In genomic region chr6:17116090-17116387, GRCh38 we compare ENCODE assay signal across 22 cellular contexts. TPM values are rescaled to one million over a fixed set of nuclear protein-coding genes. Genes with fewer than 3 reads are reported as not detected.
DNase-seq lines count a peak whose midpoint lies in the region; ATAC-seq and TF ChIP-seq lines count a peak whose summit lies in the region.
"Had no signal": no experiment of that assay in that cellular context is flagged by ENCODE, and none has a peak within 500 bp of the region (broad histone marks: within the 10 kb centered on the region; RNA-seq: fewer than 3 reads in every experiment).

No MANE protein-coding gene starts in this region.

- POLR2A ChIA-PET in SK-N-SH (lab: Yijun Ruan, JAX) = no interaction called here
- POLR2A ChIA-PET in activated CD8-positive, alpha-beta T cell treated with anti-CD3 and anti-CD28 coated beads, Interleukin-2, amount 10 ng/mL, durations not matched to agents 7 days and 5 days (lab: Charles Lee) = no interaction called here

- no peaks in the 10 kb centered on the region for H3K36me3 Mint-ChIP-seq in activated CD8-positive, alpha-beta T cell treated with anti-CD3 and anti-CD28 coated beads, Interleukin-2, amount 10 ng/mL, durations not matched to agents 7 days and 5 days (ENCODE audit: low read depth)
- H3K36me3 Mint-ChIP-seq: activated naive CD8-positive, alpha-beta T cell treated with anti-CD3 and anti-CD28 coated beads, Interleukin-2, amount 10 ng/mL, durations not matched to agents 7 days and 5 days; WTC11 had no signal

- H3K4me3 ChIP-seq in SK-N-SH (ENCODE audit: low read depth in 2 of 2, low read length in 1 of 2) (no peak overlapping the region), RWPE2 (ENCODE audit: severe bottlenecking) (no peak overlapping the region), smooth muscle cell (no peak overlapping the region)
- H3K4me3 ChIP-seq: left ventricle myocardium inferior, spleen had no signal

- TF ChIP-seq EP300 in SK-N-SH (IDR thresholded peaks at IDR 0.05; ENCODE audit: borderline replicate concordance in 1 of 2, low read depth in 1 of 2, low read length in 1 of 2) = no peak

- no peak overlapping the region for H3K4me2 ChIP-seq in SK-N-SH
- peak overlapping the region; percentile 47 for H3K4me2 ChIP-seq in smooth muscle cell

- H3K79me2 ChIP-seq in SK-N-SH (ENCODE audit: insufficient read depth) (no peaks in the 10 kb centered on the region), smooth muscle cell (ENCODE audit: low read depth) (no peaks in the 10 kb centered on the region)

- no peak for TF ChIP-seq RAD21 in SK-N-SH (IDR thresholded peaks at IDR 0.05; ENCODE audit: low read length)

- no peak; the same call in 2 of the 3 replicates for ATAC-seq in SK-N-SH treated with all-trans-retinoic acid at 6 μM for 48 hours
- ATAC-seq in RWPE2 (ENCODE audit: low read depth) = no peak; the same call in 2 of the 3 replicates
- no peak for ATAC-seq in activated CD8-positive, alpha-beta T cell treated with anti-CD3 and anti-CD28 coated beads, Interleukin-2, amount 10 ng/mL, durations not matched to agents 7 days and 5 days
- ATAC-seq in HG03108 (IDR thresholded peaks at IDR 0.05; ENCODE audit: unreplicated experiment) = no peak
- ATAC-seq: stimulated activated naive CD8-positive, alpha-beta T cell treated with anti-CD3 and anti-CD28 coated beads, Interleukin-15, Interleukin-2, amounts not matched to agents 100 U/mL and 50 U/mL, for 24 hours; WTC11 had no signal

- H3F3A ChIP-seq in SK-N-SH (replicated peaks; ENCODE audit: insufficient read depth) = no peaks in the 10 kb centered on the region
- H3F3A ChIP-seq in smooth muscle cell (ENCODE audit: low read depth) = no peaks in the 10 kb centered on the region

- H3K4me1 ChIP-seq in SK-N-SH (ENCODE audit: control insufficient read depth in 1 of 2, insufficient read depth in 2 of 2, low read depth in 1 of 2, low read length in 1 of 2) (peaks cover 0 to 14% of the 10 kb centered on the region in 2 experiments; a peak in 3 of 4 replicates), RWPE2 (ENCODE audit: insufficient read depth, poor library complexity, severe bottlenecking) (peaks cover 15% of the 10 kb centered on the region), smooth muscle cell (ENCODE audit: low read depth) (peaks cover 9% of the 10 kb centered on the region)
- H3K4me1 ChIP-seq: spleen had no signal

- H3K27me3 Mint-ChIP-seq in activated CD8-positive, alpha-beta T cell treated with anti-CD3 and anti-CD28 coated beads, Interleukin-2, amount 10 ng/mL, durations not matched to agents 7 days and 5 days (ENCODE audit: low read depth) = no peaks in the 10 kb centered on the region

- CTCF ChIA-PET in SK-N-SH (lab: Yijun Ruan, JAX) = no interaction called here
- CTCF ChIA-PET in activated CD8-positive, alpha-beta T cell treated with anti-CD3 and anti-CD28 coated beads, Interleukin-2, amount 10 ng/mL, durations not matched to agents 7 days and 5 days (lab: Charles Lee) = no interaction called here

- no peak overlapping the region for H3K4me3 Mint-ChIP-seq in activated CD8-positive, alpha-beta T cell treated with anti-CD3 and anti-CD28 coated beads, Interleukin-2, amount 10 ng/mL, durations not matched to agents 7 days and 5 days
- H3K4me3 Mint-ChIP-seq: activated naive CD8-positive, alpha-beta T cell treated with anti-CD3 and anti-CD28 coated beads, Interleukin-2, amount 10 ng/mL, durations not matched to agents 7 days and 5 days; WTC11 had no signal

- DNase-seq in SK-N-SH (no peak), RWPE2 (ENCODE audit: low spot score) (no peak), islet precursor cell (peak; percentile 61), smooth muscle cell (lab: John Stamatoyannopoulos, UW; ENCODE audit: unreplicated experiment) (no peak), NK-92 (lab: John Stamatoyannopoulos, UW; ENCODE audit: unreplicated experiment) (no peak)
- DNase-seq in activated CD8-positive, alpha-beta T cell treated with anti-CD3 and anti-CD28 coated beads, Interleukin-2, amount 10 ng/mL, durations not matched to agents 7 days and 5 days = no peak
- DNase-seq: 8988T; activated CD4-positive, alpha-beta T cell treated with anti-CD3 and anti-CD28 coated beads, Interleukin-2, amount 50 U/mL, for 4 hours; activated effector memory CD4-positive, alpha-beta T cell treated with Interleukin-2 at 50 U/mL for 16 hours; activated naive CD8-positive, alpha-beta T cell treated with anti-CD3 and anti-CD28 coated beads, Interleukin-2, amount 10 ng/mL, durations not matched to agents 7 days and 5 days; glutamatergic neuron; Karpas-422; left ventricle myocardium inferior; NCI-H1048; NCI-H187 treated with DMSO at 0.1 percent for 48 hours; spleen; stimulated activated CD4-positive, alpha-beta T cell treated with anti-CD3 and anti-CD28 coated beads, Interleukin-4, amount 100 ng/mL, for 1 hour; stimulated activated naive CD8-positive, alpha-beta T cell treated with anti-CD3 and anti-CD28 coated beads, Interleukin-15, Interleukin-2, amounts not matched to agents 100 U/mL and 50 U/mL, for 24 hours had no signal

- H4K20me1 ChIP-seq in SK-N-SH (ENCODE audit: insufficient read depth) = no peaks in the 10 kb centered on the region
- no peaks in the 10 kb centered on the region for H4K20me1 ChIP-seq in smooth muscle cell (ENCODE audit: low read depth)

- H3K27me3 ChIP-seq in SK-N-SH (ENCODE audit: insufficient read depth) (no peaks in the 10 kb centered on the region), RWPE2 (ENCODE audit: insufficient read depth, poor library complexity, severe bottlenecking) (no peaks in the 10 kb centered on the region), smooth muscle cell (ENCODE audit: low read depth) (no peaks in the 10 kb centered on the region)
- H3K27me3 ChIP-seq: spleen had no signal

- H3K9me3 Mint-ChIP-seq in activated CD8-positive, alpha-beta T cell treated with anti-CD3 and anti-CD28 coated beads, Interleukin-2, amount 10 ng/mL, durations not matched to agents 7 days and 5 days (ENCODE audit: insufficient read depth) = no peaks in the 10 kb centered on the region
- H3K9me3 Mint-ChIP-seq: activated naive CD8-positive, alpha-beta T cell treated with anti-CD3 and anti-CD28 coated beads, Interleukin-2, amount 10 ng/mL, durations not matched to agents 7 days and 5 days had no signal

- no peaks in the 10 kb centered on the region for H3K4me1 Mint-ChIP-seq in activated CD8-positive, alpha-beta T cell treated with anti-CD3 and anti-CD28 coated beads, Interleukin-2, amount 10 ng/mL, durations not matched to agents 7 days and 5 days (ENCODE audit: low read depth)
- H3K4me1 Mint-ChIP-seq: activated naive CD8-positive, alpha-beta T cell treated with anti-CD3 and anti-CD28 coated beads, Interleukin-2, amount 10 ng/mL, durations not matched to agents 7 days and 5 days; WTC11 had no signal

- no peak for TF ChIP-seq CTCF in SK-N-SH (IDR thresholded peaks at IDR 0.05)
- no peak for TF ChIP-seq CTCF in RWPE2 (IDR thresholded peaks at IDR 0.05; ENCODE audit: poor library complexity, severe bottlenecking)
- TF ChIP-seq CTCF in smooth muscle cell (IDR thresholded peaks at IDR 0.05; ENCODE audit: borderline replicate concordance, insufficient read depth, poor library complexity, severe bottlenecking) = no peak

- no peak overlapping the region for H3K27ac ChIP-seq in SK-N-SH (ENCODE audit: low read depth in 2 of 2, low read length in 1 of 2)
- H3K27ac ChIP-seq in RWPE2 (ENCODE audit: poor library complexity, severe bottlenecking) = peak overlapping the region; percentile 43
- peak overlapping the region; percentile 48 for H3K27ac ChIP-seq in smooth muscle cell (ENCODE audit: low read depth)
- H3K27ac ChIP-seq: left ventricle myocardium inferior, spleen had no signal

- H3K27ac Mint-ChIP-seq in activated CD8-positive, alpha-beta T cell treated with anti-CD3 and anti-CD28 coated beads, Interleukin-2, amount 10 ng/mL, durations not matched to agents 7 days and 5 days = no peak overlapping the region
- H3K27ac Mint-ChIP-seq: activated naive CD8-positive, alpha-beta T cell treated with anti-CD3 and anti-CD28 coated beads, Interleukin-2, amount 10 ng/mL, durations not matched to agents 7 days and 5 days; WTC11 had no signal

- no peaks in the 10 kb centered on the region for H3K9me2 ChIP-seq in SK-N-SH

- H2AFZ ChIP-seq in SK-N-SH (ENCODE audit: low read depth) = 0 out of 2 replicates have a peak overlapping the region, but pooled peaks have one; percentile 3
- H2AFZ ChIP-seq in smooth muscle cell (ENCODE audit: low read depth) = no peak overlapping the region

- no peaks in the 10 kb centered on the region for H3K36me3 ChIP-seq in SK-N-SH (replicated peaks in 1 of 2; ENCODE audit: control insufficient read depth in 1 of 2, insufficient read depth in 2 of 2, low read length in 1 of 2)
- no peaks in the 10 kb centered on the region for H3K36me3 ChIP-seq in RWPE2 (ENCODE audit: low read depth)
- no peaks in the 10 kb centered on the region for H3K36me3 ChIP-seq in smooth muscle cell (ENCODE audit: low read depth)
- H3K36me3 ChIP-seq: left ventricle myocardium inferior, spleen had no signal

- H3K9me3 ChIP-seq in SK-N-SH (no peaks in the 10 kb centered on the region), RWPE2 (ENCODE audit: severe bottlenecking) (no peaks in the 10 kb centered on the region), smooth muscle cell (replicated peaks; ENCODE audit: low read depth) (no peaks in the 10 kb centered on the region)
- H3K9me3 ChIP-seq: left ventricle myocardium inferior, spleen had no signal

- H3K9ac ChIP-seq in SK-N-SH = no peak overlapping the region
- H3K9ac ChIP-seq in smooth muscle cell (ENCODE audit: low read depth) = no peak overlapping the region

- 70% methylated on average over 2 of the region's 2 CpGs for WGBS in SK-N-SH (ENCODE audit: low lambda C conversion rate)
- WGBS in smooth muscle cell (ENCODE audit: low lambda C conversion rate) = 62% methylated on average over 2 of the region's 2 CpGs

TF ChIP-seq in SK-N-SH, 30 proteins besides CTCF, POLR2A, EP300 and RAD21 (continues in another document):
- no peak for TF ChIP-seq FOXJ3 (CRISPR knock-in tag; IDR thresholded peaks at IDR 0.05)
- TF ChIP-seq FOSL2 (IDR thresholded peaks at IDR 0.05; ENCODE audit: borderline replicate concordance, low read depth) = no peak
- TF ChIP-seq RXRA (IDR thresholded peaks at IDR 0.05; ENCODE audit: borderline replicate concordance, low read depth) = no peak
- no peak for TF ChIP-seq CHD2 (IDR thresholded peaks at IDR 0.05; ENCODE audit: low read length, partially characterized antibody)

TF ChIP-seq in SK-N-SH treated with all-trans-retinoic acid at 6 μM for 48 hours, 23 proteins besides CTCF, POLR2A, EP300 and RAD21 (continues in another document):
- TF ChIP-seq RARB (CRISPR knock-in tag; IDR thresholded peaks at IDR 0.05) = no peak

RNA-seq across cellular contexts. Expression of gene STMND1, which starts 14.2 kb away (rescaled TPM):
- not detected in 2 replicates for polyA plus RNA-seq in SK-N-SH (2012; rRNA removed)
- polyA plus RNA-seq in SK-N-SH (2012; cell fraction: cytosol; rRNA removed) = not detected in 2 replicates
- polyA plus RNA-seq in SK-N-SH (2012; cell fraction: nucleus; rRNA removed) = not detected in 2 replicates
- total RNA-seq in smooth muscle cell = not detected in 2 replicates
- polyA plus RNA-seq in smooth muscle cell = not detected in 2 replicates
- total RNA-seq in activated CD8-positive, alpha-beta T cell treated with anti-CD3 and anti-CD28 coated beads, Interleukin-2, amount 10 ng/mL, durations not matched to agents 7 days and 5 days = not detected
- total RNA-seq: activated naive CD8-positive, alpha-beta T cell treated with anti-CD3 and anti-CD28 coated beads, Interleukin-2, amount 10 ng/mL, durations not matched to agents 7 days and 5 days; left ventricle myocardium inferior; pulmonary artery endothelial cell; spleen; WTC11 had no signal
- polyA plus RNA-seq: spleen had no signal

Comparison
In these comparisons a context has a peak if more than half of its experiments do, and no peak if none do; other contexts are left out.
1. H3K27ac ChIP-seq: peak in RWPE2 (single experiment) and smooth muscle cell (single experiment); none in SK-N-SH (0 of 2).